In genomic region chr1:17739050-17739449, GRCh38 we compare ENCODE assay signal across 21 cellular contexts. TPM values are rescaled to one million over a fixed set of nuclear protein-coding genes. Genes with fewer than 3 reads are reported as not detected.
A peak's percentile ranks its signal among the peaks of the same experiment; 100 is the strongest.
DNase-seq lines count a peak whose midpoint lies in the region; ATAC-seq, FAIRE-seq and TF ChIP-seq lines count a peak whose summit lies in the region.
"Had no signal": no experiment of that assay in that cellular context is flagged by ENCODE, and none has a peak within 500 bp of the region (broad histone marks: within the 10 kb centered on the region; RNA-seq: fewer than 3 reads in every experiment).

No MANE protein-coding gene starts in this region.

- H3K27me3 ChIP-seq in HUES48 (ENCODE audit: control insufficient read depth, insufficient read depth, low read length) (no peaks in the 10 kb centered on the region), H1 (replicated peaks in 1 of 4; ENCODE audit: control insufficient read depth in 3 of 4, extremely low read depth in 1 of 4, insufficient read depth in 3 of 4, low read length in 3 of 4) (no peaks in the 10 kb centered on the region)

- CTCF ChIA-PET in H1 (lab: Charles Lee; ENCODE audit: partially characterized antibody), result interaction anchor here (0.7 to 4.1 kb wide), 14 partner anchors 9 to 287 kb away, joined by 3 to 26 read pairs (median 4); no protein-coding TSS in a partner anchor

- H2BK15ac ChIP-seq in H1 (ENCODE audit: low read length), result no peak overlapping the region

- intact Hi-C loops in left cardiac atrium (cut with DNase I), result no loop called here

- H3K4me3 ChIP-seq in HUES48 (ENCODE audit: low read depth, low read length) (no peak overlapping the region), H1 (ENCODE audit: extremely low read depth in 1 of 4, insufficient read depth in 2 of 4, low read depth in 3 of 4, low read length in 4 of 4) (no peak overlapping the region)
- H3K4me3 ChIP-seq: A549, GM23248, HAP-1, K562 had no signal

- no peak overlapping the region for H2BK5ac ChIP-seq in H1 (ENCODE audit: low read depth, low read length)

- no peak overlapping the region for H3K18ac ChIP-seq in H1 (ENCODE audit: extremely low read depth, low read length)

- no peaks in the 10 kb centered on the region for H3K23me2 ChIP-seq in H1 (ENCODE audit: low read depth, low read length)

- no peak for TF ChIP-seq POLR2A in H1 (IDR thresholded peaks at IDR 0.05; ENCODE audit: control extremely low read depth in 1 of 2, low read depth in 2 of 2, low read length in 2 of 2)

- no peak overlapping the region for H3K4ac ChIP-seq in H1 (replicated peaks; ENCODE audit: insufficient read length, low read depth, low read length)

- no peaks in the 10 kb centered on the region for H3K36me3 ChIP-seq in HUES48 (ENCODE audit: control insufficient read depth, insufficient read depth, low read length)
- no peaks in the 10 kb centered on the region for H3K36me3 ChIP-seq in H1 (ENCODE audit: control insufficient read depth in 2 of 4, insufficient read depth in 4 of 4, low read length in 3 of 4)
- H3K36me3 ChIP-seq: HAP-1 had no signal

- H4K20me1 ChIP-seq in H1 (replicated peaks in 1 of 2; ENCODE audit: control insufficient read depth in 1 of 2, insufficient read depth in 2 of 2, low read length in 2 of 2), result no peaks in the 10 kb centered on the region

- H2AK5ac ChIP-seq in H1 (ENCODE audit: low read depth, low read length), result no peak overlapping the region

- no peak for TF ChIP-seq CTCF in H1 (IDR thresholded peaks at IDR 0.05; ENCODE audit: control extremely low read depth in 1 of 3, insufficient read depth in 1 of 3, low read depth in 1 of 3, low read length in 3 of 3)

- POLR2A ChIA-PET in H1 (lab: Charles Lee; ENCODE audit: partially characterized antibody), result interaction anchor here (1.2 kb wide), 1 partner anchor 49 kb away, joined by 3 read pairs; no protein-coding TSS in a partner anchor

- H3K4me1 ChIP-seq in HUES48 (ENCODE audit: control insufficient read depth, insufficient read depth, low read length) (no peaks in the 10 kb centered on the region; the same call in 1 of the 2 replicates), H1 (replicated peaks in 1 of 4; ENCODE audit: control insufficient read depth in 3 of 4, insufficient read depth in 4 of 4, low read length in 3 of 4) (peaks cover 0 to 7% (median 1%) of the 10 kb centered on the region in 4 experiments; a peak in 5 of 7 replicates)
- H3K4me1 ChIP-seq: A549, HAP-1 had no signal

- H3K56ac ChIP-seq in H1 (replicated peaks; ENCODE audit: insufficient read length, low read depth, low read length), result no peak overlapping the region

- TF ChIP-seq RAD21 in H1 (IDR thresholded peaks at IDR 0.05 in 1 of 2, conservative IDR thresholded peaks at IDR 0.05 in 1 of 2; ENCODE audit: low read depth in 2 of 2, low read length in 2 of 2), result no peak; a peak in 1 of 4 replicates

- H3K9me3 ChIP-seq in HUES48 (ENCODE audit: control insufficient read depth, insufficient read depth, low read length) (no peaks in the 10 kb centered on the region), H1 (ENCODE audit: insufficient read depth in 2 of 2, low read depth in 1 of 2, low read length in 1 of 2) (no peaks in the 10 kb centered on the region)
- H3K9me3 ChIP-seq: A549, HAP-1 had no signal

- no peak overlapping the region for H4K5ac ChIP-seq in H1 (ENCODE audit: insufficient read length, low read depth, low read length)

- H3K27ac ChIP-seq in HUES48 (ENCODE audit: low read depth, low read length) (peak overlapping the region; percentile 70), H1 (ENCODE audit: low read depth, low read length) (no peak overlapping the region)
- H3K27ac ChIP-seq: 22Rv1, A549, C4-2B, GM23248 had no signal

- H3K23ac ChIP-seq in H1 (ENCODE audit: insufficient read length), result no peak overlapping the region

- no peak for TF ChIP-seq EP300 in H1 (IDR thresholded peaks at IDR 0.05; ENCODE audit: borderline replicate concordance in 1 of 2, low read depth in 2 of 2, low read length in 2 of 2)

- peak; percentile 50 for DNase-seq in ELF-1 (ENCODE audit: low read depth, low spot score)
- no peak for DNase-seq in H1 (ENCODE audit: low read depth in 1 of 2, low spot score in 2 of 2)
- DNase-seq in iPS-NIHi7 (ENCODE audit: extremely low spot score), result peak; percentile 49
- DNase-seq in left cardiac atrium, result no peak
- DNase-seq in NCI-H2196 treated with DMSO at 0.1 percent for 48 hours (lab: John Stamatoyannopoulos, UW; ENCODE audit: unreplicated experiment), result no peak
- no peak for DNase-seq in occipital lobe (lab: John Stamatoyannopoulos, UW)
- DNase-seq: AML-193; CD4-positive, alpha-beta T cell; DMS153; DMS79; GM23248; IMR-90 had no signal

- peak; percentile 32 for FAIRE-seq in H1 (lab: Jason Lieb, UNC)
- FAIRE-seq: A549, GM12891, GM19239, K562 had no signal

- ATAC-seq in left cardiac atrium, result no peak
- no peak for ATAC-seq in HG02763 (IDR thresholded peaks at IDR 0.05; ENCODE audit: unreplicated experiment)
- ATAC-seq: A549, K562 had no signal

- H2AFZ ChIP-seq in H1 (ENCODE audit: low read length), result no peak overlapping the region
- H2AFZ ChIP-seq: GM23248 had no signal

- no peak overlapping the region for H3K14ac ChIP-seq in H1 (ENCODE audit: insufficient read length)

- no peak overlapping the region for H2BK20ac ChIP-seq in H1 (ENCODE audit: low read length)

- no peak overlapping the region for H4K8ac ChIP-seq in H1 (ENCODE audit: extremely low read depth, insufficient read depth, low read length)

- no peaks in the 10 kb centered on the region for H3K79me1 ChIP-seq in H1 (ENCODE audit: low read depth, low read length)

- no peak overlapping the region for H3K4me2 ChIP-seq in H1 (ENCODE audit: insufficient read depth in 1 of 2, low read depth in 2 of 2, low read length in 2 of 2)
- H3K4me2 ChIP-seq: A549 had no signal

- no peak overlapping the region for H4K91ac ChIP-seq in H1 (replicated peaks; ENCODE audit: insufficient read length, low read length)

- no peak overlapping the region for H2BK12ac ChIP-seq in H1 (ENCODE audit: low read depth, low read length)

- no peak overlapping the region for H3K9ac ChIP-seq in HUES48 (ENCODE audit: low read depth, low read length)
- no peak overlapping the region for H3K9ac ChIP-seq in H1 (replicated peaks in 1 of 4; ENCODE audit: extremely low read depth in 1 of 4, low read depth in 3 of 4, low read length in 3 of 4)
- H3K9ac ChIP-seq: GM23248 had no signal

- H3K79me2 ChIP-seq in H1 (ENCODE audit: control insufficient read depth in 1 of 2, insufficient read depth in 2 of 2, low read length in 2 of 2), result no peaks in the 10 kb centered on the region

- H2BK120ac ChIP-seq in H1 (replicated peaks; ENCODE audit: low read depth, low read length), result no peak overlapping the region

TF ChIP-seq in H1, 55 proteins besides CTCF, POLR2A, EP300 and RAD21:
- TF ChIP-seq SP1 (IDR thresholded peaks at IDR 0.05; ENCODE audit: low read depth, low read length) (peak; percentile 32; the same call in 1 of the 2 replicates), TEAD4 (IDR thresholded peaks at IDR 0.05; ENCODE audit: low read depth, low read length) (peak; percentile 77), JUND (IDR thresholded peaks at IDR 0.05; ENCODE audit: low read length) (0 out of 2 replicates have a peak, but pooled peaks have one; percentile 29), HDAC2 (IDR thresholded peaks at IDR 0.05; ENCODE audit: borderline replicate concordance in 1 of 2, low read depth in 2 of 2, low read length in 2 of 2) (peak in 1 of 2 experiments; percentile 63; a peak in 1 of 4 replicates), MAFK (IDR thresholded peaks at IDR 0.05; ENCODE audit: low read depth, low read length) (no peak)

RNA-seq across cellular contexts. Expression of gene ACTL8, which starts 16.1 kb away (rescaled TPM):
- total RNA-seq in H1 (2021; fragmentation: NEBNext Ultra II Directional; extraction: Animal tissue kit (Norgen Biotek cat#: 25700)), result 0.47 and 1.1 TPM in 2 replicates
- polyA plus RNA-seq in H1 (2011; rRNA removed), result 0.33 and 0.63 TPM in 2 replicates
- polyA plus RNA-seq in H1 (2011; cell fraction: cytosol; rRNA removed), result 0.49 TPM
- 0.23 TPM for polyA plus RNA-seq in H1 (2011; cell fraction: nucleus; rRNA removed)
- 0.70 to 0.90 TPM (median 0.74 TPM) in 4 replicates for polyA plus RNA-seq in H1 (2012, experiment 1 of 2)
- polyA plus RNA-seq in H1 (2012, experiment 2 of 2), result 1.9 TPM
- polyA plus RNA-seq in H1 (2013, experiment 1 of 2), result 0.16 TPM
- polyA plus RNA-seq in H1 (2013, experiment 2 of 2), result 0.22 TPM
- 0.51 and 0.60 TPM in 2 replicates for polyA minus RNA-seq in H1 (2011; rRNA and poly(A)+ RNA removed)
- not detected for polyA minus RNA-seq in H1 (2011; cell fraction: cytosol; rRNA and poly(A)+ RNA removed)
- polyA minus RNA-seq in H1 (2011; cell fraction: nucleus; rRNA and poly(A)+ RNA removed), result 0.70 TPM
- total RNA-seq in left cardiac atrium (not detected), occipital lobe (not detected)
- total RNA-seq: CD4-positive, alpha-beta T cell had no signal
- polyA plus RNA-seq: GM23248 had no signal

Comparison
In these comparisons a context has a peak if more than half of its experiments do, and no peak if none do; other contexts are left out.
1. DNase-seq: peak in ELF-1 (single experiment) and iPS-NIHi7 (single experiment); none in H1 (0 of 2), left cardiac atrium (single experiment), NCI-H2196 treated with DMSO at 0.1 percent for 48 hours (single experiment) and occipital lobe (single experiment).